Comparison of ENCODE assay signal across 1 cellular context in genomic region chr10:110574420-110574819, GRCh38.
TF ChIP-seq lines count a peak whose summit lies in the region.

No MANE protein-coding gene starts in this region.

TF ChIP-seq in GM12878, 131 proteins besides CTCF, POLR2A, EP300 and RAD21:
- TF ChIP-seq MLLT1 (IDR thresholded peaks at IDR 0.05) (peak; percentile 45; the same call in 1 of the 2 replicates), FOS (IDR thresholded peaks at IDR 0.05; ENCODE audit: borderline replicate concordance, extremely low read depth, insufficient read length) (no peak)
